Comparison of ENCODE assay signal across 17 cellular contexts in genomic region chr20:18255526-18255925, GRCh38. TPM values are rescaled to one million over a fixed set of nuclear protein-coding genes. Genes with fewer than 3 reads are reported as not detected.
DNase-seq lines count a peak whose midpoint lies in the region; ATAC-seq and TF ChIP-seq lines count a peak whose summit lies in the region.
"Had no signal": no experiment of that assay in that cellular context is flagged by ENCODE, and none has a peak within 500 bp of the region (broad histone marks: within the 10 kb centered on the region; RNA-seq: fewer than 3 reads in every experiment).

No MANE protein-coding gene starts in this region.

- TF ChIP-seq POLR2A in gastrocnemius medialis (IDR thresholded peaks at IDR 0.05), result no peak

- no peak overlapping the region for H3K4me3 ChIP-seq in gastrocnemius medialis
- H3K4me3 ChIP-seq: A549; BLaER1 treated with 17β-estradiol and CSF1 and Interleukin-3, amounts not matched to agents 10 nM and 100 nM had no signal

- peak; percentile 72 to 99 for ATAC-seq in gastrocnemius medialis
- ATAC-seq: A549; CD8-positive, alpha-beta T cell had no signal

- no peaks in the 10 kb centered on the region for H3K27me3 ChIP-seq in gastrocnemius medialis
- H3K27me3 ChIP-seq: BLaER1 treated with 17β-estradiol and CSF1 and Interleukin-3, amounts not matched to agents 10 nM and 100 nM had no signal

- intact Hi-C loops in gastrocnemius medialis (cut with DNase I; ENCODE audit: low total_unique reads), result no loop called here

- peak overlapping the region in 2 of 4 donors; percentile 45 to 58 for H3K27ac ChIP-seq in gastrocnemius medialis
- H3K27ac ChIP-seq: 22Rv1; A549; BLaER1 treated with 17β-estradiol and CSF1 and Interleukin-3, amounts not matched to agents 10 nM and 100 nM; C4-2B had no signal

- H3K4me1 ChIP-seq in gastrocnemius medialis, result no peaks in the 10 kb centered on the region

- H3K9me3 ChIP-seq in gastrocnemius medialis, result no peaks in the 10 kb centered on the region
- H3K9me3 ChIP-seq: A549; BLaER1 treated with 17β-estradiol and CSF1 and Interleukin-3, amounts not matched to agents 10 nM and 100 nM; Caco-2 had no signal

- no peaks in the 10 kb centered on the region for H3K36me3 ChIP-seq in gastrocnemius medialis
- H3K36me3 ChIP-seq: BLaER1 treated with 17β-estradiol and CSF1 and Interleukin-3, amounts not matched to agents 10 nM and 100 nM had no signal

- DNase-seq in MV-4-11 (lab: John Stamatoyannopoulos, UW), result peak; percentile 70
- peak; percentile 63 for DNase-seq in myocyte (ENCODE audit: low read depth)
- DNase-seq in gastrocnemius medialis, result peak in 1 of 2 donors; percentile 21
- DNase-seq in stimulated activated CD8-positive, alpha-beta memory T cell treated with anti-CD3 and anti-CD28 coated beads, Interleukin-4, amount 100 ng/mL, for 48 hours, result no peak
- DNase-seq in T-helper 2 cell, result no peak
- DNase-seq in middle frontal gyrus (ENCODE audit: extremely low spot score, low spot score), result no peak
- DNase-seq: AML-193; Caco-2; Calu3; CD4-positive, alpha-beta T cell; CD8-positive, alpha-beta T cell; DMS79 treated with DMSO at 0.1 percent for 48 hours; GF-D8 had no signal

- no peak for TF ChIP-seq CTCF in gastrocnemius medialis (IDR thresholded peaks at IDR 0.05 in 4 of 5, conservative IDR thresholded peaks at IDR 0.05 in 1 of 5)

- in situ Hi-C loops in gastrocnemius medialis (cut with MboI; ENCODE audit: low sequenced_read_pairs in 4 of 4), result loop anchor here in 1 of 4 donors (25.0 kb wide), 1 partner anchor 743 kb away; no protein-coding TSS in a partner anchor

RNA-seq across cellular contexts. Expression of gene ZNF133, which starts 32.8 kb away (rescaled TPM):
- total RNA-seq in myocyte, result 9.0 and 16.4 TPM in 2 replicates
- 12.3 TPM for polyA plus RNA-seq in myocyte (2012)
- 10 to 100 TPM in 3 of 4 donors, 1 to 10 TPM in 1; 6.9 to 15.8 (median 11.0) TPM for total RNA-seq in gastrocnemius medialis

Comparison
In these comparisons a context has a peak if more than half of its experiments do, and no peak if none do; other contexts are left out.
1. DNase-seq: peak in MV-4-11 (single experiment) and myocyte (single experiment); none in stimulated activated CD8-positive, alpha-beta memory T cell treated with anti-CD3 and anti-CD28 coated beads, Interleukin-4, amount 100 ng/mL, for 48 hours (single experiment), T-helper 2 cell (0 of 5) and middle frontal gyrus (single experiment).